In the genomic region with DNA sequence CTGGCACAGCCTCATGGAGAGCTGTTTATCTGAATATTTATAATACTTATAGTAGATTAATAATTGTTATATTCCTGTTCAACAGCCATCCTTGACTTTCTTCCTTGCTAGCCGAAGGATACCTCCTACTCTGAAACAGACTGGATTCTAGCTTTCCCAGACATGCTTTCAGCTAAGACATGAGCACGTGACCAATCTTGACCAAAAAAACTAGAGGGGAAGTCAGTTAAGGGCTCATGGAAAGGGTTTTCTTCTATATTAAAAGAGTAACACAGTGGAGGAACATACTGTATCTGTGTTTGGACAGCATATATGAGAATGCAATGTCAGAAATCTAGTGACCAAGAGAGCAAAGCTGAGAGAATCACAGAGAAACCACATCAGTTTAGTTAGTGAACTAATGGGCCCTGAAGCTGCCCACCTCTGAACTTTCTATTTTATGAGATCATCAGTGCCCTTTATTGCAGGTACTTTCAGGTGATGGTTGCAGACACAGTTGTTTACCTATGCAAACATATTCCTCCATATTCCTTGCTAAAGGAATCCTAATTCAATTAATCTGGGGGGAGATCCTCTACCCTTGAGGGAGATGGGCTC, we compare ENCODE assay signal across 1 cellular context.
TF ChIP-seq lines count a peak whose summit lies in the region.

No MANE protein-coding gene starts in this region.

TF ChIP-seq in GM12878, 131 proteins besides CTCF, POLR2A, EP300 and RAD21 (continued from another document and continues in another):
- TF ChIP-seq, protein P1, sequence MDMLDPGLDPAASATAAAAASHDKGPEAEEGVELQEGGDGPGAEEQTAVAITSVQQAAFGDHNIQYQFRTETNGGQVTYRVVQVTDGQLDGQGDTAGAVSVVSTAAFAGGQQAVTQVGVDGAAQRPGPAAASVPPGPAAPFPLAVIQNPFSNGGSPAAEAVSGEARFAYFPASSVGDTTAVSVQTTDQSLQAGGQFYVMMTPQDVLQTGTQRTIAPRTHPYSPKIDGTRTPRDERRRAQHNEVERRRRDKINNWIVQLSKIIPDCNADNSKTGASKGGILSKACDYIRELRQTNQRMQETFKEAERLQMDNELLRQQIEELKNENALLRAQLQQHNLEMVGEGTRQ (IDR thresholded peaks at IDR 0.05; ENCODE audit: borderline replicate concordance, low read depth, low read length): no peak; the same call in 1 of the 2 replicates
- TF ChIP-seq CHD1 (IDR thresholded peaks at IDR 0.05; ENCODE audit: low read depth, low read length) (no peak), ZZZ3 (IDR thresholded peaks at IDR 0.05; ENCODE audit: control insufficient read depth, insufficient read length, low read depth) (no peak), EED (IDR thresholded peaks at IDR 0.05; ENCODE audit: low read depth) (no peak), LARP7 (IDR thresholded peaks at IDR 0.05) (no peak), HCFC1 (IDR thresholded peaks at IDR 0.05; ENCODE audit: low read length) (no peak), ZNF217 (IDR thresholded peaks at IDR 0.05) (no peak), ESRRA (IDR thresholded peaks at IDR 0.05; ENCODE audit: low read length) (no peak), NFXL1 (IDR thresholded peaks at IDR 0.05; ENCODE audit: borderline replicate concordance) (no peak), IRF4 (IDR thresholded peaks at IDR 0.05; ENCODE audit: low read depth, low read length) (no peak), RCOR1 (conservative IDR thresholded peaks at IDR 0.05; ENCODE audit: low read depth, low read length) (no peak), NFYA (IDR thresholded peaks at IDR 0.05; ENCODE audit: borderline replicate concordance, low read depth, low read length) (no peak), BRCA1 (IDR thresholded peaks at IDR 0.05; ENCODE audit: low read depth, low read length) (no peak), MYC (IDR thresholded peaks at IDR 0.05; ENCODE audit: insufficient read depth, insufficient read length, insufficient replicate concordance, low read length, severe bottlenecking) (no peak), STAT1 (conservative IDR thresholded peaks at IDR 0.05) (no peak), POLR2AphosphoS2 (IDR thresholded peaks at IDR 0.05; ENCODE audit: low read depth, low read length) (no peak), HDAC6 (IDR thresholded peaks at IDR 0.05; ENCODE audit: unreplicated experiment) (no peak), SRF (IDR thresholded peaks at IDR 0.05; ENCODE audit: low read depth in 2 of 2, low read length in 2 of 2) (no peak), ZNF274 (IDR thresholded peaks at IDR 0.05; ENCODE audit: insufficient read depth, insufficient read length) (no peak), MYB (IDR thresholded peaks at IDR 0.05; ENCODE audit: borderline replicate concordance, low read depth, low read length) (no peak), RAD51 (IDR thresholded peaks at IDR 0.05) (peak; percentile 76), SMAD1 (IDR thresholded peaks at IDR 0.05; ENCODE audit: low read depth, partially characterized antibody) (no peak), ATF7 (IDR thresholded peaks at IDR 0.05; ENCODE audit: low read depth) (peak; percentile 62; the same call in 1 of the 2 replicates), ZSCAN29 (IDR thresholded peaks at IDR 0.05) (no peak), YBX1 (IDR thresholded peaks at IDR 0.05) (no peak), PAX8 (IDR thresholded peaks at IDR 0.05) (no peak), POU2F2 (IDR thresholded peaks at IDR 0.05; ENCODE audit: borderline replicate concordance, low read depth, low read length) (no peak), CBFB (IDR thresholded peaks at IDR 0.05; ENCODE audit: low read depth) (peak; percentile 53; the same call in 1 of the 2 replicates), SUPT20H (IDR thresholded peaks at IDR 0.05; ENCODE audit: borderline replicate concordance, control insufficient read depth, low read depth, low read length) (no peak), CBX5 (IDR thresholded peaks at IDR 0.05; ENCODE audit: low read depth) (no peak), SPI1 (IDR thresholded peaks at IDR 0.05; ENCODE audit: borderline replicate concordance, insufficient read depth, low read depth, low read length) (no peak), NR2C2 (IDR thresholded peaks at IDR 0.05; ENCODE audit: borderline replicate concordance, control insufficient read depth, insufficient read length, low read depth) (no peak), SMAD5 (IDR thresholded peaks at IDR 0.05; ENCODE audit: low read depth) (no peak), SIN3A (IDR thresholded peaks at IDR 0.05; ENCODE audit: low read depth, low read length) (no peak)
- TF ChIP-seq, protein P2, sequence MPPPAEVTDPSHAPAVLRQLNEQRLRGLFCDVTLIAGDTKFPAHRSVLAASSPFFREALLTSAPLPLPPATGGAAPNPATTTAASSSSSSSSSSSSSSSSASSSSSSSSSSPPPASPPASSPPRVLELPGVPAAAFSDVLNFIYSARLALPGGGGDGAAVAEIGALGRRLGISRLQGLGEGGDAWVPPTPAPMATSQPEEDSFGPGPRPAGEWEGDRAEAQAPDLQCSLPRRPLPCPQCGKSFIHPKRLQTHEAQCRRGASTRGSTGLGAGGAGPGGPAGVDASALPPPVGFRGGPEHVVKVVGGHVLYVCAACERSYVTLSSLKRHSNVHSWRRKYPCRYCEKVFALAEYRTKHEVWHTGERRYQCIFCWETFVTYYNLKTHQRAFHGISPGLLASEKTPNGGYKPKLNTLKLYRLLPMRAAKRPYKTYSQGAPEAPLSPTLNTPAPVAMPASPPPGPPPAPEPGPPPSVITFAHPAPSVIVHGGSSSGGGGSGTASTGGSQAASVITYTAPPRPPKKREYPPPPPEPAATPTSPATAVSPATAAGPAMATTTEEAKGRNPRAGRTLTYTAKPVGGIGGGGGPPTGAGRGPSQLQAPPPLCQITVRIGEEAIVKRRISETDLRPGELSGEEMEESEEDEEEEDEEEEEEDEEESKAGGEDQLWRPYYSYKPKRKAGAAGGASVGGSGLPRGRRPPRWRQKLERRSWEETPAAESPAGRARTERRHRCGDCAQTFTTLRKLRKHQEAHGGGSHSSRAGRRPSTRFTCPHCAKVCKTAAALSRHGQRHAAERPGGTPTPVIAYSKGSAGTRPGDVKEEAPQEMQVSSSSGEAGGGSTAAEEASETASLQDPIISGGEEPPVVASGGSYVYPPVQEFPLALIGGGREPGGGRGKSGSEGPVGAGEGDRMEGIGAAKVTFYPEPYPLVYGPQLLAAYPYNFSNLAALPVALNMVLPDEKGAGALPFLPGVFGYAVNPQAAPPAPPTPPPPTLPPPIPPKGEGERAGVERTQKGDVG (CRISPR knock-in tag; IDR thresholded peaks at IDR 0.05): no peak
- TF ChIP-seq, protein P3, sequence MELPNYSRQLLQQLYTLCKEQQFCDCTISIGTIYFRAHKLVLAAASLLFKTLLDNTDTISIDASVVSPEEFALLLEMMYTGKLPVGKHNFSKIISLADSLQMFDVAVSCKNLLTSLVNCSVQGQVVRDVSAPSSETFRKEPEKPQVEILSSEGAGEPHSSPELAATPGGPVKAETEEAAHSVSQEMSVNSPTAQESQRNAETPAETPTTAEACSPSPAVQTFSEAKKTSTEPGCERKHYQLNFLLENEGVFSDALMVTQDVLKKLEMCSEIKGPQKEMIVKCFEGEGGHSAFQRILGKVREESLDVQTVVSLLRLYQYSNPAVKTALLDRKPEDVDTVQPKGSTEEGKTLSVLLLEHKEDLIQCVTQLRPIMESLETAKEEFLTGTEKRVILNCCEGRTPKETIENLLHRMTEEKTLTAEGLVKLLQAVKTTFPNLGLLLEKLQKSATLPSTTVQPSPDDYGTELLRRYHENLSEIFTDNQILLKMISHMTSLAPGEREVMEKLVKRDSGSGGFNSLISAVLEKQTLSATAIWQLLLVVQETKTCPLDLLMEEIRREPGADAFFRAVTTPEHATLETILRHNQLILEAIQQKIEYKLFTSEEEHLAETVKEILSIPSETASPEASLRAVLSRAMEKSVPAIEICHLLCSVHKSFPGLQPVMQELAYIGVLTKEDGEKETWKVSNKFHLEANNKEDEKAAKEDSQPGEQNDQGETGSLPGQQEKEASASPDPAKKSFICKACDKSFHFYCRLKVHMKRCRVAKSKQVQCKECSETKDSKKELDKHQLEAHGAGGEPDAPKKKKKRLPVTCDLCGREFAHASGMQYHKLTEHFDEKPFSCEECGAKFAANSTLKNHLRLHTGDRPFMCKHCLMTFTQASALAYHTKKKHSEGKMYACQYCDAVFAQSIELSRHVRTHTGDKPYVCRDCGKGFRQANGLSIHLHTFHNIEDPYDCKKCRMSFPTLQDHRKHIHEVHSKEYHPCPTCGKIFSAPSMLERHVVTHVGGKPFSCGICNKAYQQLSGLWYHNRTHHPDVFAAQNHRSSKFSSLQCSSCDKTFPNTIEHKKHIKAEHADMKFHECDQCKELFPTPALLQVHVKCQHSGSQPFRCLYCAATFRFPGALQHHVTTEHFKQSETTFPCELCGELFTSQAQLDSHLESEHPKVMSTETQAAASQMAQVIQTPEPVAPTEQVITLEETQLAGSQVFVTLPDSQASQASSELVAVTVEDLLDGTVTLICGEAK (IDR thresholded peaks at IDR 0.05; ENCODE audit: borderline replicate concordance): no peak
- TF ChIP-seq, protein P4, sequence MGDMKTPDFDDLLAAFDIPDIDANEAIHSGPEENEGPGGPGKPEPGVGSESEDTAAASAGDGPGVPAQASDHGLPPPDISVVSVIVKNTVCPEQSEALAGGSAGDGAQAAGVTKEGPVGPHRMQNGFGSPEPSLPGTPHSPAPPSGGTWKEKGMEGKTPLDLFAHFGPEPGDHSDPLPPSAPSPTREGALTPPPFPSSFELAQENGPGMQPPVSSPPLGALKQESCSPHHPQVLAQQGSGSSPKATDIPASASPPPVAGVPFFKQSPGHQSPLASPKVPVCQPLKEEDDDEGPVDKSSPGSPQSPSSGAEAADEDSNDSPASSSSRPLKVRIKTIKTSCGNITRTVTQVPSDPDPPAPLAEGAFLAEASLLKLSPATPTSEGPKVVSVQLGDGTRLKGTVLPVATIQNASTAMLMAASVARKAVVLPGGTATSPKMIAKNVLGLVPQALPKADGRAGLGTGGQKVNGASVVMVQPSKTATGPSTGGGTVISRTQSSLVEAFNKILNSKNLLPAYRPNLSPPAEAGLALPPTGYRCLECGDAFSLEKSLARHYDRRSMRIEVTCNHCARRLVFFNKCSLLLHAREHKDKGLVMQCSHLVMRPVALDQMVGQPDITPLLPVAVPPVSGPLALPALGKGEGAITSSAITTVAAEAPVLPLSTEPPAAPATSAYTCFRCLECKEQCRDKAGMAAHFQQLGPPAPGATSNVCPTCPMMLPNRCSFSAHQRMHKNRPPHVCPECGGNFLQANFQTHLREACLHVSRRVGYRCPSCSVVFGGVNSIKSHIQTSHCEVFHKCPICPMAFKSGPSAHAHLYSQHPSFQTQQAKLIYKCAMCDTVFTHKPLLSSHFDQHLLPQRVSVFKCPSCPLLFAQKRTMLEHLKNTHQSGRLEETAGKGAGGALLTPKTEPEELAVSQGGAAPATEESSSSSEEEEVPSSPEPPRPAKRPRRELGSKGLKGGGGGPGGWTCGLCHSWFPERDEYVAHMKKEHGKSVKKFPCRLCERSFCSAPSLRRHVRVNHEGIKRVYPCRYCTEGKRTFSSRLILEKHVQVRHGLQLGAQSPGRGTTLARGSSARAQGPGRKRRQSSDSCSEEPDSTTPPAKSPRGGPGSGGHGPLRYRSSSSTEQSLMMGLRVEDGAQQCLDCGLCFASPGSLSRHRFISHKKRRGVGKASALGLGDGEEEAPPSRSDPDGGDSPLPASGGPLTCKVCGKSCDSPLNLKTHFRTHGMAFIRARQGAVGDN (IDR thresholded peaks at IDR 0.05): no peak
- TF ChIP-seq, protein P5, sequence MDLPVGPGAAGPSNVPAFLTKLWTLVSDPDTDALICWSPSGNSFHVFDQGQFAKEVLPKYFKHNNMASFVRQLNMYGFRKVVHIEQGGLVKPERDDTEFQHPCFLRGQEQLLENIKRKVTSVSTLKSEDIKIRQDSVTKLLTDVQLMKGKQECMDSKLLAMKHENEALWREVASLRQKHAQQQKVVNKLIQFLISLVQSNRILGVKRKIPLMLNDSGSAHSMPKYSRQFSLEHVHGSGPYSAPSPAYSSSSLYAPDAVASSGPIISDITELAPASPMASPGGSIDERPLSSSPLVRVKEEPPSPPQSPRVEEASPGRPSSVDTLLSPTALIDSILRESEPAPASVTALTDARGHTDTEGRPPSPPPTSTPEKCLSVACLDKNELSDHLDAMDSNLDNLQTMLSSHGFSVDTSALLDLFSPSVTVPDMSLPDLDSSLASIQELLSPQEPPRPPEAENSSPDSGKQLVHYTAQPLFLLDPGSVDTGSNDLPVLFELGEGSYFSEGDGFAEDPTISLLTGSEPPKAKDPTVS (IDR thresholded peaks at IDR 0.05; ENCODE audit: low read depth, low read length): no peak
- TF ChIP-seq, protein P6, sequence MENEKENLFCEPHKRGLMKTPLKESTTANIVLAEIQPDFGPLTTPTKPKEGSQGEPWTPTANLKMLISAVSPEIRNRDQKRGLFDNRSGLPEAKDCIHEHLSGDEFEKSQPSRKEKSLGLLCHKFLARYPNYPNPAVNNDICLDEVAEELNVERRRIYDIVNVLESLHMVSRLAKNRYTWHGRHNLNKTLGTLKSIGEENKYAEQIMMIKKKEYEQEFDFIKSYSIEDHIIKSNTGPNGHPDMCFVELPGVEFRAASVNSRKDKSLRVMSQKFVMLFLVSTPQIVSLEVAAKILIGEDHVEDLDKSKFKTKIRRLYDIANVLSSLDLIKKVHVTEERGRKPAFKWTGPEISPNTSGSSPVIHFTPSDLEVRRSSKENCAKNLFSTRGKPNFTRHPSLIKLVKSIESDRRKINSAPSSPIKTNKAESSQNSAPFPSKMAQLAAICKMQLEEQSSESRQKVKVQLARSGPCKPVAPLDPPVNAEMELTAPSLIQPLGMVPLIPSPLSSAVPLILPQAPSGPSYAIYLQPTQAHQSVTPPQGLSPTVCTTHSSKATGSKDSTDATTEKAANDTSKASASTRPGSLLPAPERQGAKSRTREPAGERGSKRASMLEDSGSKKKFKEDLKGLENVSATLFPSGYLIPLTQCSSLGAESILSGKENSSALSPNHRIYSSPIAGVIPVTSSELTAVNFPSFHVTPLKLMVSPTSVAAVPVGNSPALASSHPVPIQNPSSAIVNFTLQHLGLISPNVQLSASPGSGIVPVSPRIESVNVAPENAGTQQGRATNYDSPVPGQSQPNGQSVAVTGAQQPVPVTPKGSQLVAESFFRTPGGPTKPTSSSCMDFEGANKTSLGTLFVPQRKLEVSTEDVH (IDR thresholded peaks at IDR 0.05; ENCODE audit: low read depth, partially characterized antibody): no peak
- TF ChIP-seq, protein P7, sequence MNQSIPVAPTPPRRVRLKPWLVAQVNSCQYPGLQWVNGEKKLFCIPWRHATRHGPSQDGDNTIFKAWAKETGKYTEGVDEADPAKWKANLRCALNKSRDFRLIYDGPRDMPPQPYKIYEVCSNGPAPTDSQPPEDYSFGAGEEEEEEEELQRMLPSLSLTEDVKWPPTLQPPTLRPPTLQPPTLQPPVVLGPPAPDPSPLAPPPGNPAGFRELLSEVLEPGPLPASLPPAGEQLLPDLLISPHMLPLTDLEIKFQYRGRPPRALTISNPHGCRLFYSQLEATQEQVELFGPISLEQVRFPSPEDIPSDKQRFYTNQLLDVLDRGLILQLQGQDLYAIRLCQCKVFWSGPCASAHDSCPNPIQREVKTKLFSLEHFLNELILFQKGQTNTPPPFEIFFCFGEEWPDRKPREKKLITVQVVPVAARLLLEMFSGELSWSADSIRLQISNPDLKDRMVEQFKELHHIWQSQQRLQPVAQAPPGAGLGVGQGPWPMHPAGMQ (IDR thresholded peaks at IDR 0.05; ENCODE audit: borderline replicate concordance): no peak
- TF ChIP-seq, protein P8, sequence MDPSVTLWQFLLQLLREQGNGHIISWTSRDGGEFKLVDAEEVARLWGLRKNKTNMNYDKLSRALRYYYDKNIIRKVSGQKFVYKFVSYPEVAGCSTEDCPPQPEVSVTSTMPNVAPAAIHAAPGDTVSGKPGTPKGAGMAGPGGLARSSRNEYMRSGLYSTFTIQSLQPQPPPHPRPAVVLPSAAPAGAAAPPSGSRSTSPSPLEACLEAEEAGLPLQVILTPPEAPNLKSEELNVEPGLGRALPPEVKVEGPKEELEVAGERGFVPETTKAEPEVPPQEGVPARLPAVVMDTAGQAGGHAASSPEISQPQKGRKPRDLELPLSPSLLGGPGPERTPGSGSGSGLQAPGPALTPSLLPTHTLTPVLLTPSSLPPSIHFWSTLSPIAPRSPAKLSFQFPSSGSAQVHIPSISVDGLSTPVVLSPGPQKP (IDR thresholded peaks at IDR 0.05; ENCODE audit: low read depth, low read length): no peak
